Comparison of ENCODE assay signal across 1 cellular context in the genomic region with DNA sequence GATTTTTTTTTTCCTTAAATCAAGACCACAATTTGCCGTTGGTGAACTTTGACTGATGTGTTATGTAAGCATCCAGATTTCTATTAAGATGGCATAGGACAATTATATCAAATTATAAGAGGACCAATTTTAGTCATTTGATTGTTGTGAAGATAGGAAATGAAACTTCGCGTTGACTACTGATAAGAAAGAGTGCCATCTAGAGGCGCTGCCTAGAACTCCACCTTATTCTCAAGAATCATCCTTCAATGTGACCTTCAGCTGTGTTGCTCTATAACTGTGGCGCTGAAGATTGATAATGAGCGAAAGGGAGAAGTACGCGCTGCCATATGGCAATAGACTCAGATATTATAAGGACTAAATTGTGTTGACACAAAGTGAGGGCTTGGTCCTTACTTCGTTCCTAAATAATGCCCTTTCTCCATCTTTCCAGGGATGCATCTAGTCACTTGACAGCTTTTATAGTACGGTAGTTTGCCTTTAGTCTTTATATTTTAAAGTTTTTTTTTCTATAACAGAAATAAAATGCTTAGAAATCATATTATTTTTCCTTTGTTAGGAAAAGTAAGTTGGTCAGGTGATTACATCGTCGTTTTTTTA.
TF ChIP-seq lines count a peak whose summit lies in the region.

No MANE protein-coding gene starts in this region.

TF ChIP-seq in HepG2, 621 proteins besides CTCF, POLR2A, EP300 and RAD21 (continued from another document):
- TF ChIP-seq, protein P1, sequence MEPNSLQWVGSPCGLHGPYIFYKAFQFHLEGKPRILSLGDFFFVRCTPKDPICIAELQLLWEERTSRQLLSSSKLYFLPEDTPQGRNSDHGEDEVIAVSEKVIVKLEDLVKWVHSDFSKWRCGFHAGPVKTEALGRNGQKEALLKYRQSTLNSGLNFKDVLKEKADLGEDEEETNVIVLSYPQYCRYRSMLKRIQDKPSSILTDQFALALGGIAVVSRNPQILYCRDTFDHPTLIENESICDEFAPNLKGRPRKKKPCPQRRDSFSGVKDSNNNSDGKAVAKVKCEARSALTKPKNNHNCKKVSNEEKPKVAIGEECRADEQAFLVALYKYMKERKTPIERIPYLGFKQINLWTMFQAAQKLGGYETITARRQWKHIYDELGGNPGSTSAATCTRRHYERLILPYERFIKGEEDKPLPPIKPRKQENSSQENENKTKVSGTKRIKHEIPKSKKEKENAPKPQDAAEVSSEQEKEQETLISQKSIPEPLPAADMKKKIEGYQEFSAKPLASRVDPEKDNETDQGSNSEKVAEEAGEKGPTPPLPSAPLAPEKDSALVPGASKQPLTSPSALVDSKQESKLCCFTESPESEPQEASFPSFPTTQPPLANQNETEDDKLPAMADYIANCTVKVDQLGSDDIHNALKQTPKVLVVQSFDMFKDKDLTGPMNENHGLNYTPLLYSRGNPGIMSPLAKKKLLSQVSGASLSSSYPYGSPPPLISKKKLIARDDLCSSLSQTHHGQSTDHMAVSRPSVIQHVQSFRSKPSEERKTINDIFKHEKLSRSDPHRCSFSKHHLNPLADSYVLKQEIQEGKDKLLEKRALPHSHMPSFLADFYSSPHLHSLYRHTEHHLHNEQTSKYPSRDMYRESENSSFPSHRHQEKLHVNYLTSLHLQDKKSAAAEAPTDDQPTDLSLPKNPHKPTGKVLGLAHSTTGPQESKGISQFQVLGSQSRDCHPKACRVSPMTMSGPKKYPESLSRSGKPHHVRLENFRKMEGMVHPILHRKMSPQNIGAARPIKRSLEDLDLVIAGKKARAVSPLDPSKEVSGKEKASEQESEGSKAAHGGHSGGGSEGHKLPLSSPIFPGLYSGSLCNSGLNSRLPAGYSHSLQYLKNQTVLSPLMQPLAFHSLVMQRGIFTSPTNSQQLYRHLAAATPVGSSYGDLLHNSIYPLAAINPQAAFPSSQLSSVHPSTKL (CRISPR knock-in tag; IDR thresholded peaks at IDR 0.05), result peak; percentile 28; the same call in 1 of the 2 replicates
- TF ChIP-seq, protein P2, sequence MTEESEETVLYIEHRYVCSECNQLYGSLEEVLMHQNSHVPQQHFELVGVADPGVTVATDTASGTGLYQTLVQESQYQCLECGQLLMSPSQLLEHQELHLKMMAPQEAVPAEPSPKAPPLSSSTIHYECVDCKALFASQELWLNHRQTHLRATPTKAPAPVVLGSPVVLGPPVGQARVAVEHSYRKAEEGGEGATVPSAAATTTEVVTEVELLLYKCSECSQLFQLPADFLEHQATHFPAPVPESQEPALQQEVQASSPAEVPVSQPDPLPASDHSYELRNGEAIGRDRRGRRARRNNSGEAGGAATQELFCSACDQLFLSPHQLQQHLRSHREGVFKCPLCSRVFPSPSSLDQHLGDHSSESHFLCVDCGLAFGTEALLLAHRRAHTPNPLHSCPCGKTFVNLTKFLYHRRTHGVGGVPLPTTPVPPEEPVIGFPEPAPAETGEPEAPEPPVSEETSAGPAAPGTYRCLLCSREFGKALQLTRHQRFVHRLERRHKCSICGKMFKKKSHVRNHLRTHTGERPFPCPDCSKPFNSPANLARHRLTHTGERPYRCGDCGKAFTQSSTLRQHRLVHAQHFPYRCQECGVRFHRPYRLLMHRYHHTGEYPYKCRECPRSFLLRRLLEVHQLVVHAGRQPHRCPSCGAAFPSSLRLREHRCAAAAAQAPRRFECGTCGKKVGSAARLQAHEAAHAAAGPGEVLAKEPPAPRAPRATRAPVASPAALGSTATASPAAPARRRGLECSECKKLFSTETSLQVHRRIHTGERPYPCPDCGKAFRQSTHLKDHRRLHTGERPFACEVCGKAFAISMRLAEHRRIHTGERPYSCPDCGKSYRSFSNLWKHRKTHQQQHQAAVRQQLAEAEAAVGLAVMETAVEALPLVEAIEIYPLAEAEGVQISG (CRISPR knock-in tag; IDR thresholded peaks at IDR 0.05), result no peak
- TF ChIP-seq, protein P3, sequence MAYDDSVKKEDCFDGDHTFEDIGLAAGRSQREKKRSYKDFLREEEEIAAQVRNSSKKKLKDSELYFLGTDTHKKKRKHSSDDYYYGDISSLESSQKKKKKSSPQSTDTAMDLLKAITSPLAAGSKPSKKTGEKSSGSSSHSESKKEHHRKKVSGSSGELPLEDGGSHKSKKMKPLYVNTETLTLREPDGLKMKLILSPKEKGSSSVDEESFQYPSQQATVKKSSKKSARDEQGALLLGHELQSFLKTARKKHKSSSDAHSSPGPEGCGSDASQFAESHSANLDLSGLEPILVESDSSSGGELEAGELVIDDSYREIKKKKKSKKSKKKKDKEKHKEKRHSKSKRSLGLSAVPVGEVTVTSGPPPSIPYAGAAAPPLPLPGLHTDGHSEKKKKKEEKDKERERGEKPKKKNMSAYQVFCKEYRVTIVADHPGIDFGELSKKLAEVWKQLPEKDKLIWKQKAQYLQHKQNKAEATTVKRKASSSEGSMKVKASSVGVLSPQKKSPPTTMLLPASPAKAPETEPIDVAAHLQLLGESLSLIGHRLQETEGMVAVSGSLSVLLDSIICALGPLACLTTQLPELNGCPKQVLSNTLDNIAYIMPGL (CRISPR knock-in tag; IDR thresholded peaks at IDR 0.05; ENCODE audit: borderline replicate concordance in 1 of 2, low read depth in 1 of 2), result 0 out of 4 replicates have a peak, but pooled peaks of 1 of the 2 experiments have one; percentile 33
- no peak for TF ChIP-seq SIN3A (IDR thresholded peaks at IDR 0.05; ENCODE audit: borderline replicate concordance, low read depth, low read length)
- no peak for TF ChIP-seq KDM6A (CRISPR knock-in tag; IDR thresholded peaks at IDR 0.05; ENCODE audit: low read depth)
- TF ChIP-seq, protein P4, sequence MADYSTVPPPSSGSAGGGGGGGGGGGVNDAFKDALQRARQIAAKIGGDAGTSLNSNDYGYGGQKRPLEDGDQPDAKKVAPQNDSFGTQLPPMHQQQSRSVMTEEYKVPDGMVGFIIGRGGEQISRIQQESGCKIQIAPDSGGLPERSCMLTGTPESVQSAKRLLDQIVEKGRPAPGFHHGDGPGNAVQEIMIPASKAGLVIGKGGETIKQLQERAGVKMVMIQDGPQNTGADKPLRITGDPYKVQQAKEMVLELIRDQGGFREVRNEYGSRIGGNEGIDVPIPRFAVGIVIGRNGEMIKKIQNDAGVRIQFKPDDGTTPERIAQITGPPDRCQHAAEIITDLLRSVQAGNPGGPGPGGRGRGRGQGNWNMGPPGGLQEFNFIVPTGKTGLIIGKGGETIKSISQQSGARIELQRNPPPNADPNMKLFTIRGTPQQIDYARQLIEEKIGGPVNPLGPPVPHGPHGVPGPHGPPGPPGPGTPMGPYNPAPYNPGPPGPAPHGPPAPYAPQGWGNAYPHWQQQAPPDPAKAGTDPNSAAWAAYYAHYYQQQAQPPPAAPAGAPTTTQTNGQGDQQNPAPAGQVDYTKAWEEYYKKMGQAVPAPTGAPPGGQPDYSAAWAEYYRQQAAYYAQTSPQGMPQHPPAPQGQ (CRISPR knock-in tag; IDR thresholded peaks at IDR 0.05; ENCODE audit: borderline replicate concordance), result no peak
- no peak for TF ChIP-seq TCF7 (IDR thresholded peaks at IDR 0.05; ENCODE audit: low read depth)
- no peak for TF ChIP-seq SIX1 (CRISPR knock-in tag; IDR thresholded peaks at IDR 0.05; ENCODE audit: borderline replicate concordance)
- TF ChIP-seq HIVEP1 (CRISPR knock-in tag; IDR thresholded peaks at IDR 0.05), result no peak
- no peak for TF ChIP-seq GMEB2 (CRISPR knock-in tag; IDR thresholded peaks at IDR 0.05; ENCODE audit: low read depth)
- 0 out of 2 replicates have a peak, but pooled peaks have one; percentile 20 for TF ChIP-seq ZGPAT (CRISPR knock-in tag; IDR thresholded peaks at IDR 0.05)
- no peak for TF ChIP-seq KAT8 (CRISPR knock-in tag; IDR thresholded peaks at IDR 0.05)
- TF ChIP-seq ZNF234 (CRISPR knock-in tag; conservative IDR thresholded peaks at IDR 0.05), result no peak
- TF ChIP-seq, protein P5, sequence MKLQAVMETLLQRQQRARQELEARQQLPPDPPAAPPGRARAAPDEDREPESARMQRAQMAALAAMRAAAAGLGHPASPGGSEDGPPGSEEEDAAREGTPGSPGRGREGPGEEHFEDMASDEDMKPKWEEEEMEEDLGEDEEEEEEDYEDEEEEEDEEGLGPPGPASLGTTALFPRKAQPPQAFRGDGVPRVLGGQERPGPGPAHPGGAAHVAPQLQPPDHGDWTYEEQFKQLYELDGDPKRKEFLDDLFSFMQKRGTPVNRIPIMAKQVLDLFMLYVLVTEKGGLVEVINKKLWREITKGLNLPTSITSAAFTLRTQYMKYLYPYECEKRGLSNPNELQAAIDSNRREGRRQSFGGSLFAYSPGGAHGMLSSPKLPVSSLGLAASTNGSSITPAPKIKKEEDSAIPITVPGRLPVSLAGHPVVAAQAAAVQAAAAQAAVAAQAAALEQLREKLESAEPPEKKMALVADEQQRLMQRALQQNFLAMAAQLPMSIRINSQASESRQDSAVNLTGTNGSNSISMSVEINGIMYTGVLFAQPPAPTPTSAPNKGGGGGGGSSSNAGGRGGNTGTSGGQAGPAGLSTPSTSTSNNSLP (IDR thresholded peaks at IDR 0.05; ENCODE audit: low read depth, low read length), result peak; percentile 63; the same call in 1 of the 2 replicates
- TF ChIP-seq CAMTA2 (CRISPR knock-in tag; IDR thresholded peaks at IDR 0.05; ENCODE audit: borderline replicate concordance), result no peak
- TF ChIP-seq SMC3 (IDR thresholded peaks at IDR 0.05; ENCODE audit: low read length), result peak; percentile 58
- no peak for TF ChIP-seq ZNF564 (CRISPR knock-in tag; IDR thresholded peaks at IDR 0.05)
- peak; percentile 23; the same call in 1 of the 2 replicates for TF ChIP-seq SMAD3 (CRISPR knock-in tag; IDR thresholded peaks at IDR 0.05)
- TF ChIP-seq STAG1 (CRISPR knock-in tag; IDR thresholded peaks at IDR 0.05), result peak; percentile 67
- TF ChIP-seq CCDC6 (CRISPR knock-in tag; IDR thresholded peaks at IDR 0.05), result no peak
- peak; percentile 41; the same call in 1 of the 2 replicates for TF ChIP-seq ZNF331 (CRISPR knock-in tag; IDR thresholded peaks at IDR 0.05)
- no peak for TF ChIP-seq HOXA5 (CRISPR knock-in tag; IDR thresholded peaks at IDR 0.05)
- 0 out of 2 replicates have a peak, but pooled peaks have one; percentile 34 for TF ChIP-seq MXD4 (CRISPR knock-in tag; IDR thresholded peaks at IDR 0.05)
TF ChIP-seq in HepG2: peak in this region for 10.
